Comparison of ENCODE assay signal across 25 cellular contexts in genomic region chr11:47498584-47499152, GRCh38. TPM values are rescaled to one million over a fixed set of nuclear protein-coding genes. Genes with fewer than 3 reads are reported as not detected.
DNase-seq lines count a peak whose midpoint lies in the region; ATAC-seq, FAIRE-seq and TF ChIP-seq lines count a peak whose summit lies in the region.
"Had no signal": no experiment of that assay in that cellular context is flagged by ENCODE, and none has a peak within 500 bp of the region (broad histone marks: within the 10 kb centered on the region; RNA-seq: fewer than 3 reads in every experiment).

No MANE protein-coding gene starts in this region.

- H3K36me3 Mint-ChIP-seq in nephron (ENCODE audit: low read depth) (peaks cover 8% of the 10 kb centered on the region), WTC11 (peaks cover 4% of the 10 kb centered on the region)

- H3K9me3 ChIP-seq in right cardiac atrium (ENCODE audit: control insufficient read depth, low read length) (no peaks in the 10 kb centered on the region), GM12878 (replicated peaks; ENCODE audit: control insufficient read depth, insufficient read depth, low read length) (no peaks in the 10 kb centered on the region), thyroid gland (no peaks in the 10 kb centered on the region)
- H3K9me3 ChIP-seq: BLaER1, lower lobe of right lung, suprapubic skin, uterus had no signal

- ATAC-seq in right cardiac atrium (peak; percentile 22 to 32), Right ventricle myocardium inferior (no peak), GM12878 (no peak), WTC11 (no peak), HG02678 (IDR thresholded peaks at IDR 0.05; ENCODE audit: unreplicated experiment) (no peak)
- ATAC-seq: activated CD8-positive, alpha-beta memory T cell treated with anti-CD3 and anti-CD28 coated beads, Interleukin-2, amount 10 ng/mL, durations not matched to agents 7 days and 5 days had no signal

- no peak for FAIRE-seq in GM12878 (lab: Jason Lieb, UNC)
- FAIRE-seq: keratinocyte had no signal

- TF ChIP-seq CTCF in GM12878 (IDR thresholded peaks at IDR 0.05 in 2 of 3, conservative IDR thresholded peaks at IDR 0.05 in 1 of 3; ENCODE audit: control insufficient read depth in 2 of 3, extremely low read depth in 1 of 3, insufficient read depth in 1 of 3, low read depth in 3 of 3, low read length in 3 of 3) (no peak), nephron (IDR thresholded peaks at IDR 0.05; ENCODE audit: unreplicated experiment in 3 of 3) (no peak), WTC11 (IDR thresholded peaks at IDR 0.05) (no peak), thyroid gland (IDR thresholded peaks at IDR 0.05) (no peak)

- H3K4me1 ChIP-seq in right cardiac atrium (ENCODE audit: control insufficient read depth, insufficient read depth, low read length), result peaks cover 2% of the 10 kb centered on the region
- peaks cover 42% of the 10 kb centered on the region for H3K4me1 ChIP-seq in GM12878 (ENCODE audit: control insufficient read depth, insufficient read depth, low read length)
- H3K4me1 ChIP-seq in thyroid gland, result peaks cover 13 to 36% of the 10 kb centered on the region in 2 donors
- H3K4me1 ChIP-seq: uterus had no signal

- peak overlapping the region; percentile 18; the same call in 1 of the 2 replicates for H3K9ac ChIP-seq in GM12878 (ENCODE audit: control insufficient read depth, insufficient read depth, low read length)
- H3K9ac ChIP-seq: BLaER1 had no signal

- no peaks in the 10 kb centered on the region for H4K20me1 ChIP-seq in GM12878 (ENCODE audit: control insufficient read depth, insufficient read depth)

- POLR2A ChIA-PET in GM12878 (lab: Charles Lee), result interaction anchor here (0.5 to 1.8 kb wide), 7 partner anchors 8 to 533 kb away, joined by 3 to 6 read pairs (median 4); no protein-coding TSS in a partner anchor
- POLR2A ChIA-PET in WTC11 (lab: Charles Lee), result interaction anchor here (0.6 kb wide), 2 partner anchors 20 to 37 kb away, joined by 3 read pairs; no protein-coding TSS in a partner anchor

- RAD21 ChIA-PET in GM12878 (lab: Charles Lee; ENCODE audit: unreplicated experiment), result interaction anchor here (0.5 to 2.6 kb wide), 8 partner anchors 11 to 108 kb away, joined by 3 to 8 read pairs (median 4); partner anchors contain the start of gene CELF1

- 55% methylated on average over 4 of the region's 4 CpGs for WGBS in right cardiac atrium
- WGBS in GM12878 (ENCODE audit: insufficient coverage, insufficient replicate concordance, low lambda C conversion rate, missing lambda C conversion rate), result 99% methylated on average over 4 of the region's 4 CpGs
- WGBS in thyroid gland, 2 donors, result 77 to 81% methylated on average over 4 of the region's 4 CpGs

- in situ Hi-C loops in GM12878 (cut with MboI), result no loop called here

- TF ChIP-seq POLR2A in GM12878 (IDR thresholded peaks at IDR 0.05; ENCODE audit: low read depth, low read length) (no peak), thyroid gland (IDR thresholded peaks at IDR 0.05) (no peak)

- H3K27me3 Mint-ChIP-seq in nephron (ENCODE audit: low read depth), result no peaks in the 10 kb centered on the region
- H3K27me3 Mint-ChIP-seq in WTC11 (ENCODE audit: low read depth), result no peaks in the 10 kb centered on the region
- H3K27me3 Mint-ChIP-seq: activated CD8-positive, alpha-beta memory T cell treated with anti-CD3 and anti-CD28 coated beads, Interleukin-2, amount 10 ng/mL, durations not matched to agents 7 days and 5 days had no signal

- H3K4me3 Mint-ChIP-seq in nephron, result peak overlapping the region in 2 of 3 experiments; percentile 81
- H3K4me3 Mint-ChIP-seq in WTC11, result no peak overlapping the region
- H3K4me3 Mint-ChIP-seq: activated CD8-positive, alpha-beta memory T cell treated with anti-CD3 and anti-CD28 coated beads, Interleukin-2, amount 10 ng/mL, durations not matched to agents 7 days and 5 days had no signal

- peaks cover 2 to 36% of the 10 kb centered on the region in 2 experiments for H3K36me3 ChIP-seq in GM12878 (ENCODE audit: control insufficient read depth in 2 of 2, insufficient read depth in 2 of 2, low read length in 1 of 2)
- no peaks in the 10 kb centered on the region for H3K36me3 ChIP-seq in thyroid gland
- H3K36me3 ChIP-seq: cardiac muscle cell, suprapubic skin, uterus had no signal

- intact Hi-C loops in right cardiac atrium (cut with DNase I), result loop anchor here in 1 of 4 donors (10.0 kb wide), 1 partner anchor 46 kb away; no protein-coding TSS in a partner anchor
- intact Hi-C loops in Right ventricle myocardium inferior (cut with DNase I), result loop anchor here (5.0 to 10.0 kb wide), 2 partner anchors 54 to 116 kb away; partner anchors contain the start of gene CELF1
- intact Hi-C loops in GM12878 (cut with micrococcal nuclease; ENCODE audit: unreplicated experiment), result no loop called here
- intact Hi-C loops in thyroid gland (cut with DNase I), result no loop called here

- peak overlapping the region; percentile 26; the same call in 1 of the 2 replicates for H3K4me2 ChIP-seq in GM12878 (ENCODE audit: control insufficient read depth, insufficient read depth)

- SMC1A ChIA-PET in GM12878 (lab: Charles Lee; ENCODE audit: uncharacterized antibody, unreplicated experiment), result interaction anchor here (0.6 to 4.5 kb wide), 16 partner anchors 8 to 218 kb away, joined by 3 to 21 read pairs (median 3); partner anchors contain the start of gene CELF1

- H3K27me3 ChIP-seq in right cardiac atrium (ENCODE audit: control insufficient read depth, insufficient read depth) (no peaks in the 10 kb centered on the region), GM12878 (replicated peaks in 1 of 2; ENCODE audit: control insufficient read depth in 2 of 2, insufficient read depth in 2 of 2, low read length in 1 of 2) (no peaks in the 10 kb centered on the region), thyroid gland (no peaks in the 10 kb centered on the region)
- H3K27me3 ChIP-seq: BLaER1, cardiac muscle cell, suprapubic skin, uterus had no signal

- no peak overlapping the region for H2AFZ ChIP-seq in GM12878 (ENCODE audit: control insufficient read depth, low read depth, low read length)

- no TSS peak for BruUV-seq in GM12878 (replicated peaks; lab: Mats Ljungman, UMichigan)

- no peak for TF ChIP-seq EP300 in GM12878 (IDR thresholded peaks at IDR 0.05; ENCODE audit: borderline replicate concordance in 1 of 2, control insufficient read depth in 1 of 2, low read depth in 2 of 2, low read length in 2 of 2)

- H3K9me3 Mint-ChIP-seq in nephron (no peaks in the 10 kb centered on the region), WTC11 (no peaks in the 10 kb centered on the region)

- peak overlapping the region; percentile 80 to 87 (median 86) for H3K27ac Mint-ChIP-seq in nephron
- H3K27ac Mint-ChIP-seq in WTC11, result no peak overlapping the region
- H3K27ac Mint-ChIP-seq: activated CD8-positive, alpha-beta memory T cell treated with anti-CD3 and anti-CD28 coated beads, Interleukin-2, amount 10 ng/mL, durations not matched to agents 7 days and 5 days had no signal

- H3K4me1 Mint-ChIP-seq in nephron, result peaks cover 60% of the 10 kb centered on the region
- H3K4me1 Mint-ChIP-seq in WTC11, result peaks cover 58% of the 10 kb centered on the region

- H3K27ac ChIP-seq in right cardiac atrium (ENCODE audit: low read length), result no peak overlapping the region
- H3K27ac ChIP-seq in GM12878 (ENCODE audit: control insufficient read depth, insufficient read depth), result no peak overlapping the region
- no peak overlapping the region for H3K27ac ChIP-seq in thyroid gland
- H3K27ac ChIP-seq: BLaER1, suprapubic skin, uterus had no signal

- CTCF ChIA-PET in GM12878 (lab: Yijun Ruan, JAX) (interaction anchor here (0.7 to 1.6 kb wide), 6 partner anchors 8 to 80 kb away, joined by 3 to 5 read pairs (median 4); partner anchors contain the start of genes KBTBD4 and NDUFS3), WTC11 (lab: Charles Lee) (interaction anchor here (0.9 to 1.8 kb wide), 3 partner anchors 14 to 55 kb away, joined by 4 to 6 read pairs (median 5); no protein-coding TSS in a partner anchor)

- DNase-seq in right cardiac atrium, result no peak
- no peak for DNase-seq in Right ventricle myocardium inferior (ENCODE audit: missing footprints)
- DNase-seq in GM12878 (ENCODE audit: low read depth, low spot score), result no peak
- no peak for DNase-seq in WTC11 (ENCODE audit: low spot score)
- no peak for DNase-seq in retina
- DNase-seq in thyroid gland, result no peak
- DNase-seq: activated CD4-positive, alpha-beta T cell treated with anti-CD3 and anti-CD28 coated beads, Interleukin-2, amount 50 U/mL, for 1 hour; activated CD8-positive, alpha-beta memory T cell treated with anti-CD3 and anti-CD28 coated beads, Interleukin-2, amount 10 ng/mL, durations not matched to agents 7 days and 5 days; activated naive CD4-positive, alpha-beta T cell treated with anti-CD3 and anti-CD28 coated beads, Interleukin-2, amount 50 U/mL, for 16 hours; aorta; Calu3; cortex of kidney; DND-41; HCEC 1CT; IMR-90; lower lobe of right lung; NCI-H510A; T-helper 2 cell; uterus had no signal

- H3K79me2 ChIP-seq in GM12878 (ENCODE audit: control insufficient read depth, insufficient read depth, low read length), result peaks cover 82% of the 10 kb centered on the region

- no peak for TF ChIP-seq RAD21 in GM12878 (IDR thresholded peaks at IDR 0.05; ENCODE audit: insufficient read depth, low read depth, low read length)

- H3K4me3 ChIP-seq in right cardiac atrium (ENCODE audit: low read length) (no peak overlapping the region), GM12878 (no peak overlapping the region), thyroid gland (replicated peaks in 1 of 3) (no peak overlapping the region)
- H3K4me3 ChIP-seq: BLaER1, cardiac muscle cell, lower lobe of right lung, suprapubic skin, uterus had no signal

RNA-seq across cellular contexts. Expression of gene RAPSN, which starts 49.7 kb away (rescaled TPM):
- total RNA-seq in right cardiac atrium, result under 1 TPM; 0.17 to 0.50 (median 0.39) TPM
- polyA plus RNA-seq in right cardiac atrium, result 0.23 TPM
- total RNA-seq in Right ventricle myocardium inferior, result 7.0 TPM
- total RNA-seq in GM12878 (2013; cell fraction: nucleolus; rRNA removed), result not detected in 2 replicates
- total RNA-seq in GM12878 (2014; rRNA removed), result 0.23 and 0.27 TPM in 2 replicates
- 0.09 and 0.13 TPM in 2 replicates for total RNA-seq in GM12878 (2014; rRNA removed; fragmentation: Illumina TruSeq; extraction: Trizol)
- total RNA-seq in GM12878 (2021), result 0.15 and 0.27 TPM in 2 replicates
- polyA plus RNA-seq in GM12878 (2011; ENCODE audit: low read depth), result not detected
- polyA plus RNA-seq in GM12878 (2011; rRNA removed), result 0.08 and 0.09 TPM in 2 replicates
- 0.07 TPM in 1 of 2 replicates, not detected in the other for polyA plus RNA-seq in GM12878 (2011; cell fraction: cytosol; rRNA removed)
- polyA plus RNA-seq in GM12878 (2011; cell fraction: nucleus; rRNA removed), result 0.23 and 0.48 TPM in 2 replicates
- polyA plus RNA-seq in GM12878 (2012), result 0.08 and 0.91 TPM in 2 replicates
- polyA plus RNA-seq in GM12878 (2014; fragmentation: Illumina TruSeq; extraction: Trizol), result not detected in 2 replicates
- polyA plus RNA-seq in GM12878 (2014; fragmentation: Nextera tagmentation; extraction: Ambion mirVana), result not detected
- 0.28 TPM in 1 of 2 replicates, not detected in the other for polyA plus RNA-seq in GM12878 (2014; rRNA removed)
- polyA plus RNA-seq in GM12878 (2016; fragmentation: Nextera tagmentation; extraction: Ambion mirVana), result not detected
- 0.31 TPM in 1 of 2 replicates, not detected in the other for polyA minus RNA-seq in GM12878 (2011; rRNA and poly(A)+ RNA removed)
- not detected in 2 replicates for polyA minus RNA-seq in GM12878 (2011; cell fraction: cytosol; rRNA and poly(A)+ RNA removed)
- polyA minus RNA-seq in GM12878 (2011; cell fraction: nucleus; rRNA and poly(A)+ RNA removed), result 0.12 and 1.1 TPM in 2 replicates
- total RNA-seq in WTC11 (2021), result 0.32 to 0.66 TPM (median 0.34 TPM) in 3 replicates
- under 1 TPM in 1 of 4 donors, not detected in 3; 0.67 TPM for total RNA-seq in thyroid gland
- total RNA-seq: cardiac muscle cell, IMR-90 had no signal
- polyA plus RNA-seq: cardiac muscle cell had no signal

RNA-seq across cellular contexts. Expression of gene CELF1, which starts 54.3 kb away (rescaled TPM):
- 10 to 100 TPM; 54.8 to 79.8 (median 73.4) TPM for total RNA-seq in right cardiac atrium
- polyA plus RNA-seq in right cardiac atrium, result 26.9 TPM
- 96.2 TPM for total RNA-seq in Right ventricle myocardium inferior
- total RNA-seq in GM12878 (2013; cell fraction: nucleolus; rRNA removed), result 266 and 277 TPM in 2 replicates
- total RNA-seq in GM12878 (2014; rRNA removed), result 78.6 and 82.0 TPM in 2 replicates
- total RNA-seq in GM12878 (2014; rRNA removed; fragmentation: Illumina TruSeq; extraction: Trizol), result 64.2 and 64.9 TPM in 2 replicates
- total RNA-seq in GM12878 (2021), result 106 and 108 TPM in 2 replicates
- 31.3 TPM for polyA plus RNA-seq in GM12878 (2011; ENCODE audit: low read depth)
- polyA plus RNA-seq in GM12878 (2011; rRNA removed), result 128 and 130 TPM in 2 replicates
- 83.8 and 85.4 TPM in 2 replicates for polyA plus RNA-seq in GM12878 (2011; cell fraction: cytosol; rRNA removed)
- polyA plus RNA-seq in GM12878 (2011; cell fraction: nucleus; rRNA removed), result 169 and 191 TPM in 2 replicates
- polyA plus RNA-seq in GM12878 (2012), result 42.3 and 44.9 TPM in 2 replicates
- polyA plus RNA-seq in GM12878 (2014; fragmentation: Illumina TruSeq; extraction: Trizol), result 73.1 and 77.8 TPM in 2 replicates
- polyA plus RNA-seq in GM12878 (2014; fragmentation: Nextera tagmentation; extraction: Ambion mirVana), result 10 to 100 TPM; 35.3 to 41.5 TPM
- polyA plus RNA-seq in GM12878 (2014; rRNA removed), result 83.8 and 92.9 TPM in 2 replicates
- polyA plus RNA-seq in GM12878 (2016; fragmentation: Nextera tagmentation; extraction: Ambion mirVana), result 100 to 1,000 TPM; 108 to 109 TPM
- 158 and 170 TPM in 2 replicates for polyA minus RNA-seq in GM12878 (2011; rRNA and poly(A)+ RNA removed)
- polyA minus RNA-seq in GM12878 (2011; cell fraction: cytosol; rRNA and poly(A)+ RNA removed), result 49.4 and 74.5 TPM in 2 replicates
- polyA minus RNA-seq in GM12878 (2011; cell fraction: nucleus; rRNA and poly(A)+ RNA removed), result 75.3 and 124 TPM in 2 replicates
- total RNA-seq in WTC11 (2021), result 160 to 177 TPM (median 169 TPM) in 3 replicates
- total RNA-seq in thyroid gland, result 100 to 1,000 TPM in 3 of 4 donors, 10 to 100 TPM in 1; 87.3 to 144 (median 111) TPM

Comparison
In these comparisons a context has a peak if more than half of its experiments do, and no peak if none do; other contexts are left out.
1. ATAC-seq: peak in right cardiac atrium (2 of 2); none in Right ventricle myocardium inferior (single experiment), GM12878 (single experiment), WTC11 (single experiment) and HG02678 (single experiment).